In genomic region chr1:27591622-27592021, GRCh38 we compare ENCODE assay signal across 14 cellular contexts. TPM values are rescaled to one million over a fixed set of nuclear protein-coding genes. Genes with fewer than 3 reads are reported as not detected.
A peak's percentile ranks its signal among the peaks of the same experiment; 100 is the strongest.
DNase-seq lines count a peak whose midpoint lies in the region; TF ChIP-seq lines count a peak whose summit lies in the region.
"Had no signal": no experiment of that assay in that cellular context is flagged by ENCODE, and none has a peak within 500 bp of the region (broad histone marks: within the 10 kb centered on the region; RNA-seq: fewer than 3 reads in every experiment).

No MANE protein-coding gene starts in this region.

- peaks cover 100% of the 10 kb centered on the region for H4K20me1 ChIP-seq in BLaER1
- H4K20me1 ChIP-seq in neural progenitor cell (ENCODE audit: low read depth), result peaks cover 100% of the 10 kb centered on the region

- H3K27me3 ChIP-seq in BLaER1 (no peaks in the 10 kb centered on the region), neural progenitor cell (no peaks in the 10 kb centered on the region)
- H3K27me3 ChIP-seq: neutrophil had no signal

- peaks cover 24% of the 10 kb centered on the region for H3F3A ChIP-seq in neural progenitor cell (ENCODE audit: low read depth)

- H3K4me2 ChIP-seq in BLaER1, result peak overlapping the region; percentile 92
- H3K4me2 ChIP-seq in neural progenitor cell, result peak overlapping the region; percentile 80

- H3K36me3 Mint-ChIP-seq in neural progenitor cell, result no peaks in the 10 kb centered on the region
- H3K36me3 Mint-ChIP-seq in activated T-helper 1 cell treated with anti-CD3 and anti-CD28 coated beads, Interleukin-12 subunit alpha, Interleukin-12 subunit beta, Interleukin-2, Interleukin-4 antibody, amounts not matched to agents 30 ng/mL and 10 ng/mL and 1 ng/mL, durations not matched to agents 14 hours and 24 hours and 36 hours (ENCODE audit: low read depth), result no peaks in the 10 kb centered on the region
- H3K36me3 Mint-ChIP-seq: activated naive CD8-positive, alpha-beta T cell; stimulated activated memory B cell treated with anti-CD40 and anti-IgM and Interleukin-4, amounts not matched to agents 10 μg/mL and 1 μg/mL and 100 μg/mL, for 72 hours had no signal

- peaks cover 18% of the 10 kb centered on the region for H3K4me1 Mint-ChIP-seq in neural progenitor cell
- peaks cover 5% of the 10 kb centered on the region for H3K4me1 Mint-ChIP-seq in activated T-helper 1 cell treated with anti-CD3 and anti-CD28 coated beads, Interleukin-12 subunit alpha, Interleukin-12 subunit beta, Interleukin-2, Interleukin-4 antibody, amounts not matched to agents 30 ng/mL and 10 ng/mL and 1 ng/mL, durations not matched to agents 14 hours and 24 hours and 36 hours (ENCODE audit: low read depth)
- H3K4me1 Mint-ChIP-seq: stimulated activated memory B cell treated with anti-CD40 and anti-IgM and Interleukin-4, amounts not matched to agents 10 μg/mL and 1 μg/mL and 100 μg/mL, for 72 hours had no signal

- H3K79me2 ChIP-seq in neural progenitor cell (ENCODE audit: low read depth), result peaks cover 100% of the 10 kb centered on the region

- no peak overlapping the region for H3K27ac Mint-ChIP-seq in neural progenitor cell
- H3K27ac Mint-ChIP-seq in activated T-helper 1 cell treated with anti-CD3 and anti-CD28 coated beads, Interleukin-12 subunit alpha, Interleukin-12 subunit beta, Interleukin-2, Interleukin-4 antibody, amounts not matched to agents 30 ng/mL and 10 ng/mL and 1 ng/mL, durations not matched to agents 14 hours and 24 hours and 36 hours, result no peak overlapping the region
- H3K27ac Mint-ChIP-seq: activated naive CD8-positive, alpha-beta T cell; stimulated activated memory B cell treated with anti-CD40 and anti-IgM and Interleukin-4, amounts not matched to agents 10 μg/mL and 1 μg/mL and 100 μg/mL, for 72 hours had no signal

- 0 out of 2 replicates have a peak overlapping the region, but pooled peaks have one; percentile 62 for H3K27ac ChIP-seq in BLaER1
- H3K27ac ChIP-seq in neural progenitor cell, result no peak overlapping the region
- H3K27ac ChIP-seq: neutrophil had no signal

- H3K4me1 ChIP-seq in BLaER1 (peaks cover 98% of the 10 kb centered on the region), neural progenitor cell (peaks cover 67% of the 10 kb centered on the region)

- H3K9me3 ChIP-seq in BLaER1, result no peaks in the 10 kb centered on the region
- H3K9me3 ChIP-seq in neural progenitor cell (ENCODE audit: low read depth), result no peaks in the 10 kb centered on the region
- H3K9me3 ChIP-seq: neutrophil had no signal

- TF ChIP-seq CTCF in cardiac fibroblast (IDR thresholded peaks at IDR 0.05; ENCODE audit: low read depth, low read length) (no peak), neural progenitor cell (IDR thresholded peaks at IDR 0.05) (no peak)

- H2AFZ ChIP-seq in neural progenitor cell (replicated peaks), result no peak overlapping the region

- intact Hi-C loops in activated T-helper 1 cell treated with anti-CD3 and anti-CD28 coated beads, Interleukin-12 subunit alpha, Interleukin-12 subunit beta, Interleukin-2, Interleukin-4 antibody, amounts not matched to agents 30 ng/mL and 10 ng/mL and 1 ng/mL, durations not matched to agents 14 hours and 24 hours and 36 hours (cut with micrococcal nuclease), result no loop called here

- peak overlapping the region; percentile 4 for H3K4me3 Mint-ChIP-seq in neural progenitor cell
- no peak overlapping the region for H3K4me3 Mint-ChIP-seq in activated T-helper 1 cell treated with anti-CD3 and anti-CD28 coated beads, Interleukin-12 subunit alpha, Interleukin-12 subunit beta, Interleukin-2, Interleukin-4 antibody, amounts not matched to agents 30 ng/mL and 10 ng/mL and 1 ng/mL, durations not matched to agents 14 hours and 24 hours and 36 hours
- H3K4me3 Mint-ChIP-seq: activated naive CD8-positive, alpha-beta T cell; stimulated activated memory B cell treated with anti-CD40 and anti-IgM and Interleukin-4, amounts not matched to agents 10 μg/mL and 1 μg/mL and 100 μg/mL, for 72 hours had no signal

- H3K27me3 Mint-ChIP-seq in neural progenitor cell (ENCODE audit: insufficient read depth, low read depth), result no peaks in the 10 kb centered on the region
- H3K27me3 Mint-ChIP-seq in activated T-helper 1 cell treated with anti-CD3 and anti-CD28 coated beads, Interleukin-12 subunit alpha, Interleukin-12 subunit beta, Interleukin-2, Interleukin-4 antibody, amounts not matched to agents 30 ng/mL and 10 ng/mL and 1 ng/mL, durations not matched to agents 14 hours and 24 hours and 36 hours (ENCODE audit: insufficient read depth), result no peaks in the 10 kb centered on the region
- H3K27me3 Mint-ChIP-seq: activated naive CD8-positive, alpha-beta T cell; stimulated activated memory B cell treated with anti-CD40 and anti-IgM and Interleukin-4, amounts not matched to agents 10 μg/mL and 1 μg/mL and 100 μg/mL, for 72 hours had no signal

- H3K9ac ChIP-seq in BLaER1 (peak overlapping the region; percentile 59), neural progenitor cell (no peak overlapping the region)

- H3K9me3 Mint-ChIP-seq in neural progenitor cell, result no peaks in the 10 kb centered on the region
- no peaks in the 10 kb centered on the region for H3K9me3 Mint-ChIP-seq in activated T-helper 1 cell treated with anti-CD3 and anti-CD28 coated beads, Interleukin-12 subunit alpha, Interleukin-12 subunit beta, Interleukin-2, Interleukin-4 antibody, amounts not matched to agents 30 ng/mL and 10 ng/mL and 1 ng/mL, durations not matched to agents 14 hours and 24 hours and 36 hours
- H3K9me3 Mint-ChIP-seq: stimulated activated memory B cell treated with anti-CD40 and anti-IgM and Interleukin-4, amounts not matched to agents 10 μg/mL and 1 μg/mL and 100 μg/mL, for 72 hours had no signal

- DNase-seq in NCI-H1048 (lab: John Stamatoyannopoulos, UW), result peak; percentile 38
- DNase-seq in cardiac fibroblast (ENCODE audit: low read depth in 2 of 2), result peak; percentile 52 to 65
- no peak for DNase-seq in neural progenitor cell (ENCODE audit: low spot score)
- DNase-seq in SK-N-DZ (ENCODE audit: low spot score), result no peak
- no peak for DNase-seq in activated T-helper 1 cell treated with anti-CD3 and anti-CD28 coated beads, Interleukin-12 subunit alpha, Interleukin-12 subunit beta, Interleukin-2, Interleukin-4 antibody, amounts not matched to agents 30 ng/mL and 10 ng/mL and 1 ng/mL, durations not matched to agents 14 hours and 24 hours and 36 hours (ENCODE audit: low spot score)
- no peak for DNase-seq in SW480 (ENCODE audit: low spot score)
- no peak for DNase-seq in NK-92 treated with Interleukin-12 subunit alpha and Interleukin-12 subunit beta, amount 100 ng/mL, for 24 hours (lab: John Stamatoyannopoulos, UW)
- DNase-seq: GF-D8, SHP77 treated with DMSO at 0.1 percent for 48 hours had no signal

- H3K4me3 ChIP-seq in BLaER1, result 0 out of 2 replicates have a peak overlapping the region, but pooled peaks have one; percentile 18
- no peak overlapping the region for H3K4me3 ChIP-seq in cardiac fibroblast (replicated peaks in 1 of 2; ENCODE audit: low read depth in 2 of 2, low read length in 2 of 2)
- no peak overlapping the region for H3K4me3 ChIP-seq in neural progenitor cell

- H3K36me3 ChIP-seq in BLaER1 (peaks cover 66% of the 10 kb centered on the region), neural progenitor cell (no peaks in the 10 kb centered on the region)
- H3K36me3 ChIP-seq: neutrophil had no signal

RNA-seq across cellular contexts. Expression of gene AHDC1, which starts 12.3 kb away (rescaled TPM):
- total RNA-seq in neural progenitor cell (ENCODE audit: low replicate concordance), result 7.0 and 26.5 TPM in 2 replicates
- polyA plus RNA-seq in SK-N-DZ (2014; cell fraction: cytosol; rRNA removed), result 1.5 and 3.5 TPM in 2 replicates
- polyA plus RNA-seq in SK-N-DZ (2014; cell fraction: nucleus; rRNA removed), result 3.2 and 3.8 TPM in 2 replicates
- 33.7 and 33.9 TPM in 2 replicates for total RNA-seq in activated T-helper 1 cell treated with anti-CD3 and anti-CD28 coated beads, Interleukin-12 subunit alpha, Interleukin-12 subunit beta, Interleukin-2, Interleukin-4 antibody, amounts not matched to agents 30 ng/mL and 10 ng/mL and 1 ng/mL, durations not matched to agents 14 hours and 24 hours and 36 hours

RNA-seq across cellular contexts. Expression of gene FGR, which starts 43.4 kb away (rescaled TPM):
- not detected in 2 replicates for total RNA-seq in neural progenitor cell (ENCODE audit: low replicate concordance)
- polyA plus RNA-seq in SK-N-DZ (2014; cell fraction: cytosol; rRNA removed), result not detected in 2 replicates
- not detected in 2 replicates for polyA plus RNA-seq in SK-N-DZ (2014; cell fraction: nucleus; rRNA removed)
- 0.21 and 0.27 TPM in 2 replicates for total RNA-seq in activated T-helper 1 cell treated with anti-CD3 and anti-CD28 coated beads, Interleukin-12 subunit alpha, Interleukin-12 subunit beta, Interleukin-2, Interleukin-4 antibody, amounts not matched to agents 30 ng/mL and 10 ng/mL and 1 ng/mL, durations not matched to agents 14 hours and 24 hours and 36 hours
- polyA plus RNA-seq: BJ had no signal

Comparison
In these comparisons a context has a peak if more than half of its experiments do, and no peak if none do; other contexts are left out.
1. DNase-seq: peak in NCI-H1048 (single experiment) and cardiac fibroblast (2 of 2); none in neural progenitor cell (single experiment), SK-N-DZ (single experiment), activated T-helper 1 cell treated with anti-CD3 and anti-CD28 coated beads, Interleukin-12 subunit alpha, Interleukin-12 subunit beta, Interleukin-2, Interleukin-4 antibody, amounts not matched to agents 30 ng/mL and 10 ng/mL and 1 ng/mL, durations not matched to agents 14 hours and 24 hours and 36 hours (single experiment), SW480 (single experiment) and NK-92 treated with Interleukin-12 subunit alpha and Interleukin-12 subunit beta, amount 100 ng/mL, for 24 hours (single experiment).